9 cellular contexts compared by ENCODE assay signal in the genomic region with DNA sequence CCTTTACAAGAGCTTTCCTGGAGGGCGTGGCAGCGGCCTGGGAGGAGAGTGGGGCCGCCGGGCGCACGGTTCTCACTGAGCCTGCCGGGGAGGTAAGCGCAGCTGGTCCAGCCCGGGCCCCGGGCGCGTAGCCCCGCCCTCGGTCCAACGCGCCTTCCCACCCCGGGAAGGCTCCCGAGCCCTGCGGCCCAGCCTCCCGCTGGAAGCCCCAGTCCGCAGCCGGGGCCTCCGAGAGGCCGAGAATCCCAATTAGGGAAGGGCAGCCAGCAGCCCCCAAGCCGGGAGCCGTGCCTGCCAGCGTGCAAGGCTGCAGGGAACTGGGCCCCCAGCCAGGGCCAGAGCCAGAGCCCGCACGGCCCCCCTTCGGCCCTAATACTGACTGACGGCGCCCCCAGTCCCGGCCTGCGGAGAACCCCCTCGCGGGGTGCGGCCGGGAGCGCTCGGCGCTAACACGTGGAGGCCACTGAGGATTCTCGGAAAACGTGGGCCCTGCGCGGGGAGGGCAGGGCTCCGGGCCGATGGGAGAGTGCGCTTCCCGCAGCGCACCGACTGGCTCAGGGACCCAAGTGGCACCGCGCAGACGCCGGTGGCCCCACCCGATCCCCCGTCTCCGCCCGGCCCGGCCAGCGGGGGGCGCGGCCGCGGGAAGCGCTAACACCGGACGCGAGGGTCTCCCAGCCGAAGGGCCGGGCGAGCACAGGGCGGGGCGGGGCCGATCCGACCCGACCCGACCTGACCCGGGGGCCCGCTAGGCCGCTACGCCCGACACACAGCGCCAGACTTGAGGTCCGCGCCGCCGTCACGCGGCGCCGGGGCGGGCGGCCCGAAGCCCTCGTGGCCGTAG. TPM values are rescaled to one million over a fixed set of nuclear protein-coding genes. Genes with fewer than 3 reads are reported as not detected.
DNase-seq lines count a peak whose midpoint lies in the region; ATAC-seq and TF ChIP-seq lines count a peak whose summit lies in the region.
"Had no signal": no experiment of that assay in that cellular context is flagged by ENCODE, and none has a peak within 500 bp of the region (broad histone marks: within the 10 kb centered on the region; RNA-seq: fewer than 3 reads in every experiment).

No MANE protein-coding gene starts in this region.

- H4K20me1 ChIP-seq in smooth muscle cell (ENCODE audit: low read depth) (peaks cover 81% of the 10 kb centered on the region), Karpas-422 (ENCODE audit: insufficient read depth, low read depth, low read length) (no peaks in the 10 kb centered on the region; the same call in 1 of the 2 replicates)

- no peak for TF ChIP-seq CTCF in colonic mucosa (IDR thresholded peaks at IDR 0.05)
- peak; percentile 28 for TF ChIP-seq CTCF in smooth muscle cell (IDR thresholded peaks at IDR 0.05; ENCODE audit: borderline replicate concordance, insufficient read depth, poor library complexity, severe bottlenecking)

- H3K79me2 ChIP-seq in smooth muscle cell (ENCODE audit: low read depth) (peaks cover 33% of the 10 kb centered on the region), Karpas-422 (ENCODE audit: low read length) (peaks cover 7% of the 10 kb centered on the region)

- H3K27ac ChIP-seq in HUES64 (ENCODE audit: low read depth, low read length) (peak overlapping the region; percentile 92), colonic mucosa (peak overlapping the region; percentile 40), smooth muscle cell (ENCODE audit: low read depth) (no peak overlapping the region), Karpas-422 (ENCODE audit: low read length) (no peak overlapping the region)

- intact Hi-C loops in colonic mucosa (cut with DNase I): no loop called here
- intact Hi-C loops in left colon (cut with DNase I, micrococcal nuclease): no loop called here

- H3K27me3 Mint-ChIP-seq in T-cell: peaks cover 0 to 2% of the 10 kb centered on the region in 2 donors

- H3K4me3 ChIP-seq in HUES64 (ENCODE audit: low read length) (peak overlapping the region; percentile 88), colonic mucosa (peak overlapping the region; percentile 34), smooth muscle cell (peak overlapping the region; percentile 48), Karpas-422 (ENCODE audit: low read length) (no peak overlapping the region)

- CTCF ChIA-PET in T-cell (lab: Charles Lee): no interaction called here

- H3K9ac ChIP-seq in HUES64 (ENCODE audit: low read depth, low read length): peak overlapping the region; percentile 96
- H3K9ac ChIP-seq in colonic mucosa (ENCODE audit: low read depth in 2 of 2, low read length in 2 of 2): peak overlapping the region; percentile 24 to 42
- no peak overlapping the region for H3K9ac ChIP-seq in smooth muscle cell (ENCODE audit: low read depth)
- H3K9ac ChIP-seq in Karpas-422 (ENCODE audit: low read length): no peak overlapping the region

- H3K27me3 ChIP-seq in HUES64 (ENCODE audit: insufficient read depth, low read length) (no peaks in the 10 kb centered on the region), colonic mucosa (no peaks in the 10 kb centered on the region), smooth muscle cell (ENCODE audit: low read depth) (no peaks in the 10 kb centered on the region), Karpas-422 (ENCODE audit: low read length) (no peaks in the 10 kb centered on the region)

- WGBS in HUES64: under 1% methylated on average over 98 of the region's 98 CpGs
- WGBS in smooth muscle cell (ENCODE audit: low lambda C conversion rate): 5% methylated on average over 47 of the region's 98 CpGs

- H2AFZ ChIP-seq in smooth muscle cell (ENCODE audit: low read depth): no peak overlapping the region
- no peak overlapping the region for H2AFZ ChIP-seq in Karpas-422 (ENCODE audit: low read length)

- peaks cover 3% of the 10 kb centered on the region for H3K36me3 Mint-ChIP-seq in T-cell

- peak; percentile 58 for ATAC-seq in left colon
- no peak for ATAC-seq in GM19324 (IDR thresholded peaks at IDR 0.05; ENCODE audit: low FRiP score, unreplicated experiment)
- ATAC-seq in T-cell (replicated peaks in 1 of 4): no peak

- H3F3A ChIP-seq in smooth muscle cell (ENCODE audit: low read depth): peaks cover 23% of the 10 kb centered on the region

- H3K4me1 ChIP-seq in HUES64 (ENCODE audit: insufficient read depth, low read length) (peaks cover 48% of the 10 kb centered on the region), colonic mucosa (peaks cover 29% of the 10 kb centered on the region), smooth muscle cell (ENCODE audit: low read depth) (peaks cover 43% of the 10 kb centered on the region), Karpas-422 (ENCODE audit: low read length) (peaks cover 12% of the 10 kb centered on the region)

- DNase-seq in colonic mucosa: peak; percentile 64
- DNase-seq in left colon: peak; percentile 48 to 54
- no peak for DNase-seq in smooth muscle cell (lab: John Stamatoyannopoulos, UW; ENCODE audit: unreplicated experiment)
- no peak for DNase-seq in Karpas-422
- no peak for DNase-seq in T-cell
- DNase-seq in stimulated activated CD4-positive, alpha-beta T cell treated with anti-CD3 and anti-CD28 coated beads, Interleukin-4, amount 100 ng/mL, for 1 hour: no peak
- DNase-seq: SIG-M5 had no signal

- no peaks in the 10 kb centered on the region for H3K9me2 ChIP-seq in Karpas-422 (replicated peaks; ENCODE audit: insufficient read depth, low read length)

- H3K9me3 ChIP-seq in HUES64 (ENCODE audit: insufficient read depth, low read depth, low read length) (no peaks in the 10 kb centered on the region), colonic mucosa (no peaks in the 10 kb centered on the region), smooth muscle cell (replicated peaks; ENCODE audit: low read depth) (no peaks in the 10 kb centered on the region), Karpas-422 (ENCODE audit: low read length) (no peaks in the 10 kb centered on the region)

- H3K4me1 Mint-ChIP-seq in T-cell: peaks cover 6 to 8% (median 8%) of the 10 kb centered on the region in 3 donors

- H3K36me3 ChIP-seq in HUES64 (ENCODE audit: insufficient read depth, low read length): peaks cover 29% of the 10 kb centered on the region
- no peaks in the 10 kb centered on the region for H3K36me3 ChIP-seq in colonic mucosa
- no peaks in the 10 kb centered on the region for H3K36me3 ChIP-seq in smooth muscle cell (ENCODE audit: low read depth)
- no peaks in the 10 kb centered on the region; the same call in 1 of the 2 replicates for H3K36me3 ChIP-seq in Karpas-422 (ENCODE audit: insufficient read depth, low read length)

- H3K4me3 Mint-ChIP-seq in T-cell: no peak overlapping the region

- H3K4me2 ChIP-seq in smooth muscle cell: peak overlapping the region; percentile 96
- no peak overlapping the region for H3K4me2 ChIP-seq in Karpas-422 (ENCODE audit: low read depth, low read length, poor library complexity, severe bottlenecking)

- H3K27ac Mint-ChIP-seq in T-cell: no peak overlapping the region

- no peaks in the 10 kb centered on the region for H3K9me3 Mint-ChIP-seq in T-cell

- POLR2A ChIA-PET in T-cell (lab: Charles Lee): interaction anchor here in 1 of 2 donors (0.7 kb wide), 1 partner anchor 59 kb away, joined by 3 read pairs; no protein-coding TSS in a partner anchor

RNA-seq across cellular contexts. Expression of a gene that starts 5.7 kb away (rescaled TPM):
- polyA plus RNA-seq in HUES64 (2013, experiment 1 of 2): 13.8 TPM
- polyA plus RNA-seq in HUES64 (2013, experiment 2 of 2): 19.4 TPM
- total RNA-seq in colonic mucosa (1 to 10 TPM; 4.8 to 7.0 TPM), left colon (1 to 10 TPM; 4.5 to 7.5 TPM), smooth muscle cell (14.9 and 15.7 TPM in 2 replicates), T-cell (1 to 10 TPM; 2.8 to 8.3 (median 4.0) TPM)
- polyA plus RNA-seq in smooth muscle cell: 11.0 and 11.1 TPM in 2 replicates
- total RNA-seq in Karpas-422 (2014; rRNA removed; shearing (Covaris generic); ENCODE audit: low replicate concordance): 8.8 and 21.6 TPM in 2 replicates

RNA-seq across cellular contexts. Expression of a gene that starts 50.4 kb away (rescaled TPM):
- 55.0 TPM for polyA plus RNA-seq in HUES64 (2013, experiment 1 of 2)
- polyA plus RNA-seq in HUES64 (2013, experiment 2 of 2): 61.0 TPM
- total RNA-seq in colonic mucosa (10 to 100 TPM in 1 of 2 donors, 1 to 10 TPM in 1; 9.3 to 11.8 TPM), left colon (1 to 10 TPM; 6.4 to 7.1 TPM), smooth muscle cell (13.6 and 15.3 TPM in 2 replicates), T-cell (10 to 100 TPM in 3 of 5 donors, 1 to 10 TPM in 2; 8.1 to 16.1 (median 15.3) TPM)
- polyA plus RNA-seq in smooth muscle cell: 12.1 and 13.7 TPM in 2 replicates
- total RNA-seq in Karpas-422 (2014; rRNA removed; shearing (Covaris generic); ENCODE audit: low replicate concordance): 40.3 and 88.1 TPM in 2 replicates

Comparison
In these comparisons a context has a peak if more than half of its experiments do, and no peak if none do; other contexts are left out.
1. H3K27ac ChIP-seq: peak in HUES64 (single experiment) and colonic mucosa (single experiment); none in smooth muscle cell (single experiment) and Karpas-422 (single experiment).
2. H3K9ac ChIP-seq: peak in HUES64 (single experiment) and colonic mucosa (2 of 2); none in smooth muscle cell (single experiment) and Karpas-422 (single experiment).
3. DNase-seq: peak in colonic mucosa (single experiment) and left colon (2 of 2); none in smooth muscle cell (single experiment), Karpas-422 (single experiment), T-cell (0 of 34) and stimulated activated CD4-positive, alpha-beta T cell treated with anti-CD3 and anti-CD28 coated beads, Interleukin-4, amount 100 ng/mL, for 1 hour (single experiment).